Comparison of ENCODE assay signal across 23 cellular contexts in the genomic region with DNA sequence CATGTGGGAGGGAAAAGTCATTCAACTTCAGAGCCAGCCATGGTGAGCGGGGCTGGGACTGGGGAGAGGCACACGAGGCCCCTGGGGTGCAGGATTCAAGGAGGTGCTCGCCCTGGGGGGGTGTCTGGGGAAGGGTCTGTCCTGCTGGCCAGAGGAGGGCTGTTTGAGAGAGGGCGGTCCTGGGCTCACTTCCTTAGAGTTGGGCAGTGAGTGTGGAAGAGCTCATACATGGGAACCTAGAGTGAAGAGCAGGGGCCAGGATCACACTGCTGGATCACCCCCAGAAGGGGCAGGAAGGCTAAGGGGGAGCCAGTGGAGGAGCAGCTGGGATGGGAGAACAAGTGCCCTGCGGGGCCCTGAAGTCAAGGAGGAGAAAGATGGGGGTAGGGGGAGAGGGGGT. TPM values are rescaled to one million over a fixed set of nuclear protein-coding genes. Genes with fewer than 3 reads are reported as not detected.
A peak's percentile ranks its signal among the peaks of the same experiment; 100 is the strongest.
DNase-seq lines count a peak whose midpoint lies in the region; ATAC-seq and TF ChIP-seq lines count a peak whose summit lies in the region.
"Had no signal": no experiment of that assay in that cellular context is flagged by ENCODE, and none has a peak within 500 bp of the region (broad histone marks: within the 10 kb centered on the region; RNA-seq: fewer than 3 reads in every experiment).

No MANE protein-coding gene starts in this region.

- H3K27me3 ChIP-seq in mammary epithelial cell (ENCODE audit: insufficient read depth, low read length), result no peaks in the 10 kb centered on the region
- no peaks in the 10 kb centered on the region for H3K27me3 ChIP-seq in SJSA1 (replicated peaks)
- H3K27me3 ChIP-seq: right lobe of liver, transverse colon had no signal

- BruUV-seq in MCF 10A (replicated peaks; lab: Mats Ljungman, UMichigan), result no TSS peak
- no TSS peak for BruUV-seq in mammary epithelial cell (replicated peaks; lab: Mats Ljungman, UMichigan)

- H3K36me3 Mint-ChIP-seq in MCF 10A (ENCODE audit: insufficient read depth, unreplicated experiment), result peaks cover 6% of the 10 kb centered on the region
- H3K36me3 Mint-ChIP-seq in mesothelial cell of epicardium, result peaks cover under 1% of the 10 kb centered on the region
- H3K36me3 Mint-ChIP-seq in stimulated activated memory B cell treated with anti-CD40 and anti-IgM and Interleukin-4, amounts not matched to agents 10 μg/mL and 1 μg/mL and 100 μg/mL, for 72 hours, result no peaks in the 10 kb centered on the region
- H3K36me3 Mint-ChIP-seq: activated naive CD4-positive, alpha-beta T cell treated with anti-CD3 and anti-CD28 coated beads, Interleukin-2, amount 50 U/mL, for 24 hours; memory B cell had no signal

- no peak overlapping the region for H3K4me3 ChIP-seq in mammary epithelial cell (replicated peaks in 1 of 3; ENCODE audit: insufficient read depth in 1 of 3, low read depth in 2 of 3, low read length in 3 of 3)
- no peak overlapping the region for H3K4me3 ChIP-seq in SJSA1
- H3K4me3 ChIP-seq: right lobe of liver, transverse colon had no signal

- 86% methylated on average over 4 of the region's 5 CpGs for WGBS in mammary epithelial cell (ENCODE audit: low coverage, missing lambda C conversion rate)

- no peaks in the 10 kb centered on the region for H3K36me3 ChIP-seq in mammary epithelial cell (ENCODE audit: insufficient read depth, low read length)
- H3K36me3 ChIP-seq in SJSA1, result peaks cover 70% of the 10 kb centered on the region
- H3K36me3 ChIP-seq: right lobe of liver, transverse colon had no signal

- peaks cover 33% of the 10 kb centered on the region for H3K4me1 ChIP-seq in mammary epithelial cell (ENCODE audit: insufficient read depth, low read length)
- peaks cover 92% of the 10 kb centered on the region for H3K4me1 ChIP-seq in SJSA1 (replicated peaks)
- H3K4me1 ChIP-seq: parathyroid adenoma had no signal

- dilution Hi-C loops in mammary epithelial cell (cut with HindIII; ENCODE audit: low sequenced_read_pairs), result loop anchor here (5.0 kb wide), 1 partner anchor 91 kb away; no protein-coding TSS in a partner anchor

- H3K4me3 Mint-ChIP-seq in MCF 10A (ENCODE audit: unreplicated experiment) (no peak overlapping the region), mesothelial cell of epicardium (no peak overlapping the region)
- H3K4me3 Mint-ChIP-seq in stimulated activated memory B cell treated with anti-CD40 and anti-IgM and Interleukin-4, amounts not matched to agents 10 μg/mL and 1 μg/mL and 100 μg/mL, for 72 hours, result no peak overlapping the region
- H3K4me3 Mint-ChIP-seq: activated CD4-positive, alpha-beta T cell treated with anti-CD3 and anti-CD28 coated beads, Interleukin-2, amount 10 ng/mL, durations not matched to agents 24 days and 14 days; activated naive CD4-positive, alpha-beta T cell treated with anti-CD3 and anti-CD28 coated beads, Interleukin-2, amount 50 U/mL, for 24 hours; activated T-helper 1 cell treated with anti-CD3 and anti-CD28 coated beads, Interleukin-12 subunit alpha, Interleukin-12 subunit beta, Interleukin-2, Interleukin-4 antibody, amounts not matched to agents 30 ng/mL and 10 ng/mL and 1 ng/mL, durations not matched to agents 14 hours and 24 hours and 36 hours; memory B cell had no signal

- CTCF ChIA-PET in MCF 10A (lab: Yijun Ruan, JAX) (interaction anchor here (1.0 to 1.9 kb wide), 4 partner anchors 8 to 394 kb away, joined by 3 to 8 read pairs (median 4); no protein-coding TSS in a partner anchor), mammary epithelial cell (lab: Charles Lee; ENCODE audit: low non-redundant PET) (no interaction called here)

- no peak overlapping the region for H3K9ac ChIP-seq in mammary epithelial cell (ENCODE audit: insufficient read depth, low read length)
- H3K9ac ChIP-seq: parathyroid adenoma had no signal

- TF ChIP-seq CTCF in MCF 10A (IDR thresholded peaks at IDR 0.05; ENCODE audit: unreplicated experiment) (no peak), mammary epithelial cell (conservative IDR thresholded peaks at IDR 0.05 in 1 of 2, IDR thresholded peaks at IDR 0.05 in 1 of 2; ENCODE audit: extremely low read depth in 1 of 2, insufficient read depth in 1 of 2, low read depth in 1 of 2, low read length in 2 of 2) (no peak), mesothelial cell of epicardium (IDR thresholded peaks at IDR 0.05; ENCODE audit: unreplicated experiment) (no peak)

- intact Hi-C loops in MCF 10A (cut with micrococcal nuclease) (loop anchor here (10.0 kb wide), 1 partner anchor 284 kb away; no protein-coding TSS in a partner anchor), mammary epithelial cell (cut with micrococcal nuclease) (loop anchor here (10.0 kb wide), 1 partner anchor 704 kb away; no protein-coding TSS in a partner anchor)

- no peaks in the 10 kb centered on the region for H4K20me1 ChIP-seq in mammary epithelial cell (ENCODE audit: insufficient read depth, low read length)

- H3K9me3 Mint-ChIP-seq in MCF 10A (ENCODE audit: unreplicated experiment), result no peaks in the 10 kb centered on the region
- H3K9me3 Mint-ChIP-seq in mesothelial cell of epicardium, result no peaks in the 10 kb centered on the region
- no peaks in the 10 kb centered on the region for H3K9me3 Mint-ChIP-seq in stimulated activated memory B cell treated with anti-CD40 and anti-IgM and Interleukin-4, amounts not matched to agents 10 μg/mL and 1 μg/mL and 100 μg/mL, for 72 hours
- H3K9me3 Mint-ChIP-seq: activated CD4-positive, alpha-beta T cell treated with anti-CD3 and anti-CD28 coated beads, Interleukin-2, amount 10 ng/mL, durations not matched to agents 24 days and 14 days; activated naive CD4-positive, alpha-beta T cell treated with anti-CD3 and anti-CD28 coated beads, Interleukin-2, amount 50 U/mL, for 24 hours; activated T-helper 1 cell treated with anti-CD3 and anti-CD28 coated beads, Interleukin-12 subunit alpha, Interleukin-12 subunit beta, Interleukin-2, Interleukin-4 antibody, amounts not matched to agents 30 ng/mL and 10 ng/mL and 1 ng/mL, durations not matched to agents 14 hours and 24 hours and 36 hours; memory B cell had no signal

- H3K9me3 ChIP-seq in mammary epithelial cell (replicated peaks; ENCODE audit: insufficient read depth, low read length) (no peaks in the 10 kb centered on the region), SJSA1 (replicated peaks) (no peaks in the 10 kb centered on the region)
- H3K9me3 ChIP-seq: right lobe of liver, transverse colon had no signal

- no peak overlapping the region for H2AFZ ChIP-seq in mammary epithelial cell (ENCODE audit: low read depth, low read length)
- H2AFZ ChIP-seq: parathyroid adenoma had no signal

- H3K4me2 ChIP-seq in mammary epithelial cell (ENCODE audit: insufficient read depth, low read depth, low read length), result no peak overlapping the region

- H3K79me2 ChIP-seq in mammary epithelial cell (ENCODE audit: insufficient read depth, low read length), result peaks cover 99% of the 10 kb centered on the region
- H3K79me2 ChIP-seq: parathyroid adenoma had no signal

- no peak overlapping the region for H3K27ac ChIP-seq in mammary epithelial cell (ENCODE audit: insufficient read depth, low read depth, low read length)
- H3K27ac ChIP-seq in SJSA1, result 0 out of 2 replicates have a peak overlapping the region, but pooled peaks have one; percentile 43
- H3K27ac ChIP-seq: parathyroid adenoma, right lobe of liver, transverse colon, VCaP had no signal

- in situ Hi-C loops in mammary epithelial cell (cut with MboI; ENCODE audit: low sequenced_read_pairs in 2 of 2), result loop anchor here in 1 of 2 donors (10.0 kb wide), 1 partner anchor 66 kb away; no protein-coding TSS in a partner anchor

- POLR2A ChIA-PET in MCF 10A (lab: Yijun Ruan, JAX), result interaction anchor here (0.6 to 7.2 kb wide), 6 partner anchors 9 to 394 kb away, joined by 3 to 98 read pairs (median 12); no protein-coding TSS in a partner anchor

- H3K27ac Mint-ChIP-seq in MCF 10A (ENCODE audit: low read depth, unreplicated experiment) (peak overlapping the region; percentile 80), mesothelial cell of epicardium (peak overlapping the region; percentile 21)
- H3K27ac Mint-ChIP-seq in stimulated activated memory B cell treated with anti-CD40 and anti-IgM and Interleukin-4, amounts not matched to agents 10 μg/mL and 1 μg/mL and 100 μg/mL, for 72 hours, result no peak overlapping the region
- H3K27ac Mint-ChIP-seq: activated CD4-positive, alpha-beta T cell treated with anti-CD3 and anti-CD28 coated beads, Interleukin-2, amount 10 ng/mL, durations not matched to agents 24 days and 14 days; activated naive CD4-positive, alpha-beta T cell treated with anti-CD3 and anti-CD28 coated beads, Interleukin-2, amount 50 U/mL, for 24 hours; activated T-helper 1 cell treated with anti-CD3 and anti-CD28 coated beads, Interleukin-12 subunit alpha, Interleukin-12 subunit beta, Interleukin-2, Interleukin-4 antibody, amounts not matched to agents 30 ng/mL and 10 ng/mL and 1 ng/mL, durations not matched to agents 14 hours and 24 hours and 36 hours; memory B cell had no signal

- ATAC-seq in stimulated activated memory B cell treated with anti-CD40 and anti-IgM and Interleukin-4, amounts not matched to agents 10 μg/mL and 1 μg/mL and 100 μg/mL, for 72 hours, result peak; percentile 43
- ATAC-seq in HG03280 (IDR thresholded peaks at IDR 0.05; ENCODE audit: unreplicated experiment) (no peak), GM21717 (IDR thresholded peaks at IDR 0.05; ENCODE audit: unreplicated experiment) (no peak)
- ATAC-seq: right lobe of liver had no signal

- no peak for DNase-seq in MCF 10A (ENCODE audit: unreplicated experiment)
- DNase-seq in mammary epithelial cell, result no peak
- no peak for DNase-seq in SJSA1 (ENCODE audit: low read depth in 1 of 2, low spot score in 2 of 2)
- no peak for DNase-seq in mesothelial cell of epicardium (ENCODE audit: low spot score in 2 of 2, unreplicated experiment in 2 of 2)
- no peak for DNase-seq in activated CD4-positive, alpha-beta T cell treated with anti-CD3 and anti-CD28 coated beads, Interleukin-2, amount 50 U/mL, for 4 hours
- DNase-seq: 8988T; activated CD4-positive, alpha-beta T cell treated with anti-CD3 and anti-CD28 coated beads, Interleukin-2, amount 10 ng/mL, durations not matched to agents 24 days and 14 days; dermis blood vessel endothelial cell; GF-D8; Karpas-422; NCI-H1694; NCI-H2171 treated with DMSO at 0.1 percent for 48 hours; NCI-H524 treated with DMSO at 0.1 percent for 48 hours; right lobe of liver; transverse colon had no signal

- H3K4me1 Mint-ChIP-seq in MCF 10A (ENCODE audit: insufficient read depth, unreplicated experiment) (peaks cover 49% of the 10 kb centered on the region), mesothelial cell of epicardium (peaks cover 52% of the 10 kb centered on the region)
- H3K4me1 Mint-ChIP-seq in stimulated activated memory B cell treated with anti-CD40 and anti-IgM and Interleukin-4, amounts not matched to agents 10 μg/mL and 1 μg/mL and 100 μg/mL, for 72 hours, result peaks cover 7% of the 10 kb centered on the region
- H3K4me1 Mint-ChIP-seq: activated CD4-positive, alpha-beta T cell treated with anti-CD3 and anti-CD28 coated beads, Interleukin-2, amount 10 ng/mL, durations not matched to agents 24 days and 14 days; activated naive CD4-positive, alpha-beta T cell treated with anti-CD3 and anti-CD28 coated beads, Interleukin-2, amount 50 U/mL, for 24 hours had no signal

- H3K27me3 Mint-ChIP-seq in MCF 10A (ENCODE audit: insufficient read depth, unreplicated experiment) (no peaks in the 10 kb centered on the region), mesothelial cell of epicardium (ENCODE audit: low read depth) (no peaks in the 10 kb centered on the region)
- peaks cover 31% of the 10 kb centered on the region for H3K27me3 Mint-ChIP-seq in stimulated activated memory B cell treated with anti-CD40 and anti-IgM and Interleukin-4, amounts not matched to agents 10 μg/mL and 1 μg/mL and 100 μg/mL, for 72 hours

RNA-seq across cellular contexts. Expression of a gene that starts 6.5 kb away (rescaled TPM):
- 57.6 and 59.7 TPM in 2 replicates for total RNA-seq in MCF 10A (2022)
- 10 to 100 TPM; 54.6 to 63.0 TPM for total RNA-seq in mammary epithelial cell
- 36.8 TPM for polyA plus RNA-seq in mammary epithelial cell
- 66.1 TPM for polyA minus RNA-seq in mammary epithelial cell
- 78.6 and 117 TPM in 2 replicates for total RNA-seq in SJSA1 (2014; rRNA removed; shearing (Covaris generic))
- total RNA-seq in mesothelial cell of epicardium, result 44.1 to 45.0 TPM (median 44.3 TPM) in 3 replicates
